Comparison of ENCODE assay signal across 16 cellular contexts in the genomic region with DNA sequence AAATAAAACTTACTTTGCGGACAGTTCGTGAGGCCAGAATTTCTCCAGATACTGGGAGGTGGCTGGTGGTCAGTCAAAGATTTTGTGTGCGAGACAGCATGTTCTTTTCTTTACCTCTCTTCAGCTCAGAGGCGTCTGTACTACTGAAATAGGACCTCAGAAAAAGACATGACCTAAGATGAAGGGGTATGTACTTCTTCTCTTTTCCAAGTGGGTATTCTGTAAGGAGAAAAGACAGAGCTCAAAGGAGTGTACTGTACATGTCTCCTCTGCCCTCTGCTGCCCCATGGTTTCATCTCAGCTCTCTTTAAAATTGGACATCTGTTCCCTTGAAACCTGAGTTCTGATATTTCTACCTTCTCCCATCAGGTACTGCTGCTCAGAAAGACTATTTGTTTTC. TPM values are rescaled to one million over a fixed set of nuclear protein-coding genes. Genes with fewer than 3 reads are reported as not detected.
A peak's percentile ranks its signal among the peaks of the same experiment; 100 is the strongest.
DNase-seq lines count a peak whose midpoint lies in the region; ATAC-seq and TF ChIP-seq lines count a peak whose summit lies in the region.
"Had no signal": no experiment of that assay in that cellular context is flagged by ENCODE, and none has a peak within 500 bp of the region (broad histone marks: within the 10 kb centered on the region; RNA-seq: fewer than 3 reads in every experiment).

No MANE protein-coding gene starts in this region.

- no peaks in the 10 kb centered on the region for H3K27me3 ChIP-seq in heart left ventricle
- no peaks in the 10 kb centered on the region for H3K27me3 ChIP-seq in right atrium auricular region
- H3K27me3 ChIP-seq in mucosa of rectum (ENCODE audit: control insufficient read depth in 2 of 2, insufficient read depth in 2 of 2, low read length in 2 of 2), result no peaks in the 10 kb centered on the region
- H3K27me3 ChIP-seq in transverse colon, result no peaks in the 10 kb centered on the region
- H3K27me3 ChIP-seq: tibial artery had no signal

- H3K27ac ChIP-seq in heart left ventricle (peak overlapping the region in 10 of 12 donors; percentile 8 to 63 (median 43)), right atrium auricular region (peak overlapping the region in 1 of 2 donors; percentile 73), mucosa of rectum (ENCODE audit: low read depth in 2 of 2, low read length in 2 of 2) (peak overlapping the region; percentile 39 to 56), transverse colon (peak overlapping the region; percentile 66 to 70 (median 69))
- H3K27ac ChIP-seq: A549 had no signal

- H3K4me3 Mint-ChIP-seq in chondrocyte (ENCODE audit: unreplicated experiment), result peak overlapping the region; percentile 48
- H3K4me3 Mint-ChIP-seq: activated naive CD4-positive, alpha-beta T cell treated with anti-CD3 and anti-CD28 coated beads for 36 hours; dendritic cell treated with granulocyte-macrophage colony-stimulating factor and Interleukin-4, amounts not matched to agents 40 ng/mL and 50 ng/mL, for 4 days had no signal

- in situ Hi-C loops in transverse colon (cut with MboI; ENCODE audit: low pct_ligation_motif_present in 1 of 4, low pct_unique_long_range_greater_than_20kb in 1 of 4, low sequenced_read_pairs in 3 of 4), result no loop called here

- H3K9me3 Mint-ChIP-seq in chondrocyte (ENCODE audit: low read depth), result peaks cover 2% of the 10 kb centered on the region

- DNase-seq in heart left ventricle (no peak), right atrium auricular region (ENCODE audit: low spot score) (no peak), chondrocyte (ENCODE audit: low spot score) (no peak), transverse colon (no peak), SK-N-DZ (ENCODE audit: low spot score) (no peak)
- DNase-seq in activated naive CD4-positive, alpha-beta T cell treated with Interleukin-2 at 50 U/mL for 16 hours, result no peak
- DNase-seq: activated CD4-positive, alpha-beta T cell treated with anti-CD3 and anti-CD28 coated beads, Interleukin-2, amount 50 U/mL, for 4 hours; activated naive CD4-positive, alpha-beta T cell treated with anti-CD3 and anti-CD28 coated beads for 36 hours; DND-41; mammary epithelial cell; T-cell had no signal

- H3K9ac ChIP-seq in mucosa of rectum (ENCODE audit: low read depth in 1 of 2, low read length in 2 of 2), result no peak overlapping the region

- H3K36me3 Mint-ChIP-seq in chondrocyte (ENCODE audit: low read depth), result peaks cover 13% of the 10 kb centered on the region
- H3K36me3 Mint-ChIP-seq: T-cell had no signal

- 69 to 79% (median 75%) methylated on average over 4 of the region's 4 CpGs for WGBS in heart left ventricle, 4 donors
- WGBS in transverse colon (ENCODE audit: low coverage in 1 of 2), 2 donors, result 71 to 80% methylated on average over 4 of the region's 4 CpGs

- H3K9me3 ChIP-seq in heart left ventricle, result no peaks in the 10 kb centered on the region
- H3K9me3 ChIP-seq in right atrium auricular region, result no peaks in the 10 kb centered on the region
- no peaks in the 10 kb centered on the region for H3K9me3 ChIP-seq in mucosa of rectum (ENCODE audit: control insufficient read depth in 2 of 2, low read length in 2 of 2)
- no peaks in the 10 kb centered on the region for H3K9me3 ChIP-seq in transverse colon
- H3K9me3 ChIP-seq: A549, tibial artery had no signal

- no peak for TF ChIP-seq POLR2A in heart left ventricle (IDR thresholded peaks at IDR 0.05)
- no peak for TF ChIP-seq POLR2A in transverse colon (IDR thresholded peaks at IDR 0.05)

- H3K4me1 Mint-ChIP-seq in chondrocyte (ENCODE audit: low read depth), result peaks cover 95% of the 10 kb centered on the region

- intact Hi-C loops in heart left ventricle (cut with DNase I), result loop anchor here in 2 of 10 donors (5.0 kb wide), 1 partner anchor 35 kb away; no protein-coding TSS in a partner anchor
- intact Hi-C loops in transverse colon (cut with DNase I; ENCODE audit: low total_unique reads), result no loop called here

- H3K4me3 ChIP-seq in heart left ventricle (peak overlapping the region in 2 of 12 donors; percentile 24 to 28), right atrium auricular region (no peak overlapping the region), mucosa of rectum (ENCODE audit: low read length in 2 of 2) (no peak overlapping the region), transverse colon (no peak overlapping the region)
- H3K4me3 ChIP-seq: A549, tibial artery had no signal

- no peak for ATAC-seq in heart left ventricle
- ATAC-seq in GM18517 (IDR thresholded peaks at IDR 0.05; ENCODE audit: unreplicated experiment), result no peak
- ATAC-seq: A549, T-cell had no signal

- no peak for TF ChIP-seq CTCF in heart left ventricle (IDR thresholded peaks at IDR 0.05)
- no peak for TF ChIP-seq CTCF in right atrium auricular region (IDR thresholded peaks at IDR 0.05)
- TF ChIP-seq CTCF in chondrocyte (IDR thresholded peaks at IDR 0.05), result peak; percentile 56
- TF ChIP-seq CTCF in transverse colon (IDR thresholded peaks at IDR 0.05), result no peak

- no peaks in the 10 kb centered on the region for H3K27me3 Mint-ChIP-seq in chondrocyte (ENCODE audit: low read depth)
- H3K27me3 Mint-ChIP-seq: T-cell had no signal

- H3K4me1 ChIP-seq in heart left ventricle (peaks cover 0 to 73% (median 40%) of the 10 kb centered on the region in 12 donors), right atrium auricular region (peaks cover 0 to 41% of the 10 kb centered on the region in 2 donors), mucosa of rectum (ENCODE audit: control insufficient read depth in 2 of 2, insufficient read depth in 2 of 2, low read length in 2 of 2) (peaks cover 10 to 40% of the 10 kb centered on the region in 2 donors), transverse colon (peaks cover 23 to 68% (median 27%) of the 10 kb centered on the region in 4 donors)
- H3K4me1 ChIP-seq: A549 had no signal

- H3K27ac Mint-ChIP-seq in chondrocyte (ENCODE audit: unreplicated experiment), result peak overlapping the region; percentile 89
- H3K27ac Mint-ChIP-seq: activated naive CD4-positive, alpha-beta T cell treated with anti-CD3 and anti-CD28 coated beads for 36 hours; dendritic cell treated with granulocyte-macrophage colony-stimulating factor and Interleukin-4, amounts not matched to agents 40 ng/mL and 50 ng/mL, for 4 days had no signal

- no peaks in the 10 kb centered on the region for H3K36me3 ChIP-seq in heart left ventricle
- H3K36me3 ChIP-seq in right atrium auricular region, result no peaks in the 10 kb centered on the region
- H3K36me3 ChIP-seq in mucosa of rectum (ENCODE audit: control insufficient read depth in 2 of 2, insufficient read depth in 2 of 2, low read length in 2 of 2), result no peaks in the 10 kb centered on the region
- H3K36me3 ChIP-seq in transverse colon, result no peaks in the 10 kb centered on the region
- H3K36me3 ChIP-seq: tibial artery had no signal

- no peak for TF ChIP-seq EP300 in transverse colon (IDR thresholded peaks at IDR 0.05; ENCODE audit: low read depth)

RNA-seq across cellular contexts. Expression of a gene that starts 38.1 kb away (rescaled TPM):
- total RNA-seq in heart left ventricle (10 to 100 TPM; 25.1 to 58.9 (median 36.2) TPM), right atrium auricular region (10 to 100 TPM; 34.9 to 59.0 TPM), chondrocyte (643 to 720 TPM (median 718 TPM) in 3 replicates), transverse colon (100 to 1,000 TPM in 1 of 4 donors, 10 to 100 TPM in 3; 48.6 to 127 (median 78.8) TPM)
- polyA plus RNA-seq in heart left ventricle, result 10 to 100 TPM in 1 of 2 donors, 1 to 10 TPM in 1; 9.9 to 13.4 TPM
- polyA plus RNA-seq in SK-N-DZ (2014; cell fraction: cytosol; rRNA removed), result 69.7 and 73.0 TPM in 2 replicates
- 31.8 and 42.9 TPM in 2 replicates for polyA plus RNA-seq in SK-N-DZ (2014; cell fraction: nucleus; rRNA removed)
